In the genomic region with DNA sequence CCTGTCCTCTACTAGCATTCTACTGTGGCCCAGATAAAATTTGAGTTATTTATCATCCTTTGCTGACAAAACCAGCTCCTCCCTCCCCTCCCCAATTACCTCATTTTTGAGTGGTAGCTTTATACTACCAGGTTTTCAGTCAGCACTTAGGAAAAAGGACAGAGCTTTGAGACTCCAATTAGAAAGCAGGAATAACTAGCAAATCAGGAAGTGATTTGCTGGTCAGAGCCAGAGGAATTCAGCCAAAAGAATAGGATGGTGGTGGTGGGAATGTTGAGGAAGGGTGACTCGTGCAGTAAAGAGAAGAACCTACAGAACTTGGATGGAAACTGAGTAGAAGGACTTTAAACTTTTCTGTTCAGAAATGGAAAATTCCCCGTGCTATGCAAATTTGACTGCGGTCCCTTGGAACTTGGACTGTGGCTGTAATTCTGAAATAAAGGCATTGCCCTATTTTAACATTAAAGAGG, we compare ENCODE assay signal across 10 cellular contexts. TPM values are rescaled to one million over a fixed set of nuclear protein-coding genes. Genes with fewer than 3 reads are reported as not detected.
DNase-seq lines count a peak whose midpoint lies in the region; ATAC-seq and TF ChIP-seq lines count a peak whose summit lies in the region.
"Had no signal": no experiment of that assay in that cellular context is flagged by ENCODE, and none has a peak within 500 bp of the region (broad histone marks: within the 10 kb centered on the region; RNA-seq: fewer than 3 reads in every experiment).

No MANE protein-coding gene starts in this region.

- peaks cover 8% of the 10 kb centered on the region for H3F3A ChIP-seq in smooth muscle cell (ENCODE audit: low read depth)

- no peaks in the 10 kb centered on the region for H3K36me3 ChIP-seq in hepatocyte (replicated peaks; ENCODE audit: insufficient read depth, low read depth)
- no peaks in the 10 kb centered on the region for H3K36me3 ChIP-seq in smooth muscle cell (ENCODE audit: low read depth)

- ATAC-seq in activated CD8-positive, alpha-beta T cell treated with anti-CD3 and anti-CD28 coated beads, Interleukin-2, amount 10 ng/mL, durations not matched to agents 7 days and 5 days: no peak
- ATAC-seq in HG03460 (IDR thresholded peaks at IDR 0.05; ENCODE audit: unreplicated experiment) (no peak), HG03196 (IDR thresholded peaks at IDR 0.05; ENCODE audit: unreplicated experiment) (no peak), GM21423 (IDR thresholded peaks at IDR 0.05; ENCODE audit: unreplicated experiment) (no peak)

- TF ChIP-seq CTCF in hepatocyte (IDR thresholded peaks at IDR 0.05; ENCODE audit: poor library complexity) (no peak), smooth muscle cell (IDR thresholded peaks at IDR 0.05; ENCODE audit: borderline replicate concordance, insufficient read depth, poor library complexity, severe bottlenecking) (no peak)

- H3K9me3 ChIP-seq in hepatocyte (ENCODE audit: low read depth) (no peaks in the 10 kb centered on the region), smooth muscle cell (replicated peaks; ENCODE audit: low read depth) (no peaks in the 10 kb centered on the region)

- H3K36me3 Mint-ChIP-seq in activated CD4-positive, alpha-beta T cell treated with anti-CD3 and anti-CD28 coated beads, Interleukin-2, amount 10 ng/mL, durations not matched to agents 24 days and 14 days (ENCODE audit: low read depth): peaks cover 21% of the 10 kb centered on the region
- peaks cover 43% of the 10 kb centered on the region for H3K36me3 Mint-ChIP-seq in activated CD8-positive, alpha-beta T cell treated with anti-CD3 and anti-CD28 coated beads, Interleukin-2, amount 10 ng/mL, durations not matched to agents 7 days and 5 days (ENCODE audit: low read depth)

- 71% methylated on average over 3 of the region's 3 CpGs for WGBS in hepatocyte (ENCODE audit: low lambda C conversion rate, missing lambda C conversion rate)
- 79% methylated on average over 3 of the region's 3 CpGs for WGBS in smooth muscle cell (ENCODE audit: low lambda C conversion rate)

- no peaks in the 10 kb centered on the region for H3K27me3 Mint-ChIP-seq in activated CD4-positive, alpha-beta T cell treated with anti-CD3 and anti-CD28 coated beads, Interleukin-2, amount 10 ng/mL, durations not matched to agents 24 days and 14 days
- H3K27me3 Mint-ChIP-seq in activated CD8-positive, alpha-beta T cell treated with anti-CD3 and anti-CD28 coated beads, Interleukin-2, amount 10 ng/mL, durations not matched to agents 7 days and 5 days (ENCODE audit: low read depth): no peaks in the 10 kb centered on the region

- no peaks in the 10 kb centered on the region for H3K27me3 ChIP-seq in hepatocyte
- H3K27me3 ChIP-seq in smooth muscle cell (ENCODE audit: low read depth): no peaks in the 10 kb centered on the region

- H3K4me3 Mint-ChIP-seq in activated CD4-positive, alpha-beta T cell treated with anti-CD3 and anti-CD28 coated beads, Interleukin-2, amount 10 ng/mL, durations not matched to agents 24 days and 14 days: peak overlapping the region; percentile 4
- no peak overlapping the region for H3K4me3 Mint-ChIP-seq in activated CD8-positive, alpha-beta T cell treated with anti-CD3 and anti-CD28 coated beads, Interleukin-2, amount 10 ng/mL, durations not matched to agents 7 days and 5 days

- H3K27ac ChIP-seq in hepatocyte (peak overlapping the region; percentile 99), smooth muscle cell (ENCODE audit: low read depth) (peak overlapping the region; percentile 1)

- DNase-seq in activated CD4-positive, alpha-beta T cell treated with anti-CD3 and anti-CD28 coated beads, Interleukin-2, amount 10 ng/mL, durations not matched to agents 24 days and 14 days: no peak
- no peak for DNase-seq in activated CD4-positive, alpha-beta T cell treated with anti-CD3 and anti-CD28 coated beads, Interleukin-2, amount 50 U/mL, for 1 hour
- no peak for DNase-seq in activated CD8-positive, alpha-beta T cell treated with anti-CD3 and anti-CD28 coated beads, Interleukin-2, amount 10 ng/mL, durations not matched to agents 7 days and 5 days
- peak; percentile 17 for DNase-seq in hepatocyte (ENCODE audit: low spot score)
- no peak for DNase-seq in smooth muscle cell (lab: John Stamatoyannopoulos, UW; ENCODE audit: unreplicated experiment)
- DNase-seq: SHP77 treated with DMSO at 0.1 percent for 48 hours had no signal

- H3K9me2 ChIP-seq in hepatocyte (replicated peaks; ENCODE audit: insufficient read depth): no peaks in the 10 kb centered on the region

- H3K4me1 ChIP-seq in hepatocyte (ENCODE audit: insufficient read depth): peaks cover 48% of the 10 kb centered on the region
- H3K4me1 ChIP-seq in smooth muscle cell (ENCODE audit: low read depth): peaks cover 42% of the 10 kb centered on the region

- H4K20me1 ChIP-seq in hepatocyte (ENCODE audit: insufficient read depth, poor library complexity, severe bottlenecking) (peaks cover 75% of the 10 kb centered on the region), smooth muscle cell (ENCODE audit: low read depth) (peaks cover 82% of the 10 kb centered on the region)

- no peak overlapping the region for H3K9ac ChIP-seq in smooth muscle cell (ENCODE audit: low read depth)

- intact Hi-C loops in activated CD4-positive, alpha-beta T cell treated with anti-CD3 and anti-CD28 coated beads, Interleukin-2, amount 10 ng/mL, durations not matched to agents 24 days and 14 days (cut with micrococcal nuclease): no loop called here

- POLR2A ChIA-PET in activated CD8-positive, alpha-beta T cell treated with anti-CD3 and anti-CD28 coated beads, Interleukin-2, amount 10 ng/mL, durations not matched to agents 7 days and 5 days (lab: Charles Lee): interaction anchor here (2.8 kb wide), 1 partner anchor 32 kb away, joined by 11 read pairs; no protein-coding TSS in a partner anchor

- H3K4me3 ChIP-seq in hepatocyte: no peak overlapping the region
- peak overlapping the region; percentile 97 for H3K4me3 ChIP-seq in smooth muscle cell

- H3K79me2 ChIP-seq in hepatocyte (peaks cover 86% of the 10 kb centered on the region), smooth muscle cell (ENCODE audit: low read depth) (peaks cover 89% of the 10 kb centered on the region)

- H2AFZ ChIP-seq in hepatocyte (no peak overlapping the region), smooth muscle cell (ENCODE audit: low read depth) (no peak overlapping the region)

- peak overlapping the region; percentile 9 for H3K27ac Mint-ChIP-seq in activated CD4-positive, alpha-beta T cell treated with anti-CD3 and anti-CD28 coated beads, Interleukin-2, amount 10 ng/mL, durations not matched to agents 24 days and 14 days
- peak overlapping the region; percentile 10 for H3K27ac Mint-ChIP-seq in activated CD8-positive, alpha-beta T cell treated with anti-CD3 and anti-CD28 coated beads, Interleukin-2, amount 10 ng/mL, durations not matched to agents 7 days and 5 days
- H3K27ac Mint-ChIP-seq: activated T-helper 2 cell treated with anti-CD3 and anti-CD28 coated beads, Interferon-gamma antibody, Interleukin-2, Interleukin-4, amounts not matched to agents 10 μg/mL and 5 μg/mL and 100 μg/mL, durations not matched to agents 14 hours and 24 hours and 36 hours had no signal

- H3K4me2 ChIP-seq in hepatocyte: peak overlapping the region; percentile 75
- H3K4me2 ChIP-seq in smooth muscle cell: peak overlapping the region; percentile 96

- H3K9me3 Mint-ChIP-seq in activated CD4-positive, alpha-beta T cell treated with anti-CD3 and anti-CD28 coated beads, Interleukin-2, amount 10 ng/mL, durations not matched to agents 24 days and 14 days: no peaks in the 10 kb centered on the region
- no peaks in the 10 kb centered on the region for H3K9me3 Mint-ChIP-seq in activated CD8-positive, alpha-beta T cell treated with anti-CD3 and anti-CD28 coated beads, Interleukin-2, amount 10 ng/mL, durations not matched to agents 7 days and 5 days (ENCODE audit: insufficient read depth)
- H3K9me3 Mint-ChIP-seq: activated T-helper 2 cell treated with anti-CD3 and anti-CD28 coated beads, Interferon-gamma antibody, Interleukin-2, Interleukin-4, amounts not matched to agents 10 μg/mL and 5 μg/mL and 100 μg/mL, durations not matched to agents 14 hours and 24 hours and 36 hours had no signal

- CTCF ChIA-PET in activated CD8-positive, alpha-beta T cell treated with anti-CD3 and anti-CD28 coated beads, Interleukin-2, amount 10 ng/mL, durations not matched to agents 7 days and 5 days (lab: Charles Lee): interaction anchor here (1.3 to 2.8 kb wide), 5 partner anchors 31 to 328 kb away, joined by 3 to 9 read pairs (median 4); no protein-coding TSS in a partner anchor

- H3K4me1 Mint-ChIP-seq in activated CD4-positive, alpha-beta T cell treated with anti-CD3 and anti-CD28 coated beads, Interleukin-2, amount 10 ng/mL, durations not matched to agents 24 days and 14 days: peaks cover 67% of the 10 kb centered on the region
- H3K4me1 Mint-ChIP-seq in activated CD8-positive, alpha-beta T cell treated with anti-CD3 and anti-CD28 coated beads, Interleukin-2, amount 10 ng/mL, durations not matched to agents 7 days and 5 days (ENCODE audit: low read depth): peaks cover 71% of the 10 kb centered on the region

RNA-seq across cellular contexts. Expression of a gene that starts 3.7 kb away (rescaled TPM):
- total RNA-seq in activated CD4-positive, alpha-beta T cell treated with anti-CD3 and anti-CD28 coated beads, Interleukin-2, amount 10 ng/mL, durations not matched to agents 24 days and 14 days: 239 and 245 TPM in 2 replicates
- total RNA-seq in activated CD8-positive, alpha-beta T cell treated with anti-CD3 and anti-CD28 coated beads, Interleukin-2, amount 10 ng/mL, durations not matched to agents 7 days and 5 days: 100 to 1,000 TPM; 402 to 404 TPM
- total RNA-seq in hepatocyte (478 and 519 TPM in 2 replicates), smooth muscle cell (368 and 427 TPM in 2 replicates)
- polyA plus RNA-seq in hepatocyte (671 and 721 TPM in 2 replicates), smooth muscle cell (498 TPM in 2 replicates)

RNA-seq across cellular contexts. Expression of a gene that starts 18.0 kb away (rescaled TPM):
- total RNA-seq in activated CD4-positive, alpha-beta T cell treated with anti-CD3 and anti-CD28 coated beads, Interleukin-2, amount 10 ng/mL, durations not matched to agents 24 days and 14 days: 337 and 340 TPM in 2 replicates
- 100 to 1,000 TPM; 858 to 901 TPM for total RNA-seq in activated CD8-positive, alpha-beta T cell treated with anti-CD3 and anti-CD28 coated beads, Interleukin-2, amount 10 ng/mL, durations not matched to agents 7 days and 5 days
- 456 and 458 TPM in 2 replicates for total RNA-seq in hepatocyte
- 692 and 695 TPM in 2 replicates for polyA plus RNA-seq in hepatocyte
- 777 and 802 TPM in 2 replicates for total RNA-seq in smooth muscle cell
- 915 and 953 TPM in 2 replicates for polyA plus RNA-seq in smooth muscle cell

RNA-seq across cellular contexts. Expression of a gene that starts 45.8 kb away (rescaled TPM):
- total RNA-seq in activated CD4-positive, alpha-beta T cell treated with anti-CD3 and anti-CD28 coated beads, Interleukin-2, amount 10 ng/mL, durations not matched to agents 24 days and 14 days: 0.75 and 1.3 TPM in 2 replicates
- total RNA-seq in activated CD8-positive, alpha-beta T cell treated with anti-CD3 and anti-CD28 coated beads, Interleukin-2, amount 10 ng/mL, durations not matched to agents 7 days and 5 days: 1 to 10 TPM; 1.3 to 1.5 TPM
- total RNA-seq in hepatocyte (1.1 and 1.6 TPM in 2 replicates), smooth muscle cell (0.40 and 0.54 TPM in 2 replicates)
- polyA plus RNA-seq in hepatocyte (1.4 and 1.8 TPM in 2 replicates), smooth muscle cell (0.20 and 0.87 TPM in 2 replicates)
